Comparison of ENCODE assay signal across 14 cellular contexts in genomic region chr12:119082496-119082895, GRCh38.
A peak's percentile ranks its signal among the peaks of the same experiment; 100 is the strongest.
DNase-seq lines count a peak whose midpoint lies in the region; ATAC-seq and TF ChIP-seq lines count a peak whose summit lies in the region.
"Had no signal": no experiment of that assay in that cellular context is flagged by ENCODE, and none has a peak within 500 bp of the region (broad histone marks: within the 10 kb centered on the region; RNA-seq: fewer than 3 reads in every experiment).

No MANE protein-coding gene starts in this region.

- TF ChIP-seq CTCF in VCaP (conservative IDR thresholded peaks at IDR 0.05) (no peak), heart left ventricle (IDR thresholded peaks at IDR 0.05) (no peak), thyroid gland (IDR thresholded peaks at IDR 0.05) (no peak)

- no peak for TF ChIP-seq POLR2A in heart left ventricle (IDR thresholded peaks at IDR 0.05)
- TF ChIP-seq POLR2A in thyroid gland (IDR thresholded peaks at IDR 0.05), result no peak

- H3K27ac ChIP-seq in VCaP (peak overlapping the region; percentile 55), heart left ventricle (no peak overlapping the region), thyroid gland (no peak overlapping the region)

- H3K4me3 ChIP-seq in heart left ventricle (no peak overlapping the region), thyroid gland (replicated peaks in 1 of 3) (no peak overlapping the region)

- H3K27me3 ChIP-seq in heart left ventricle (peaks cover 0 to 20% (median 0%) of the 10 kb centered on the region in 9 donors), thyroid gland (no peaks in the 10 kb centered on the region)

- H3K36me3 ChIP-seq in heart left ventricle, result no peaks in the 10 kb centered on the region
- H3K36me3 ChIP-seq in thyroid gland, result no peaks in the 10 kb centered on the region

- WGBS in heart left ventricle, 4 donors, result 11 to 26% (median 21%) methylated on average over 3 to 4 of the region's 4 CpGs
- WGBS in thyroid gland, 2 donors, result 9 to 15% methylated on average over 4 of the region's 4 CpGs

- H3K4me1 ChIP-seq in heart left ventricle (peaks cover 0 to 7% (median 0%) of the 10 kb centered on the region in 12 donors), thyroid gland (peaks cover 3 to 7% of the 10 kb centered on the region in 2 donors)

- ATAC-seq in heart left ventricle (peak; percentile 92 to 99 (median 94)), GM21576 (IDR thresholded peaks at IDR 0.05; ENCODE audit: unreplicated experiment) (no peak), GM19397 (IDR thresholded peaks at IDR 0.05; ENCODE audit: unreplicated experiment) (no peak)
- ATAC-seq: activated naive CD8-positive, alpha-beta T cell treated with anti-CD3 and anti-CD28 coated beads, Interleukin-2, amount 50 U/mL, for 24 hours had no signal

- intact Hi-C loops in heart left ventricle (cut with DNase I), result no loop called here
- intact Hi-C loops in thyroid gland (cut with DNase I), result no loop called here

- DNase-seq in NCI-H2227 (lab: John Stamatoyannopoulos, UW; ENCODE audit: unreplicated experiment) (peak; percentile 13), NCI-H2227 treated with DMSO at 0.1 percent for 48 hours (lab: John Stamatoyannopoulos, UW) (no peak), heart left ventricle (peak; percentile 32 to 86 (median 83)), thyroid gland (peak; percentile 84 to 90), UCSD-AML1 (lab: John Stamatoyannopoulos, UW; ENCODE audit: unreplicated experiment) (no peak)
- DNase-seq: activated B cell treated with CpG ODN at 0.5 μM for 24 hours; activated naive CD8-positive, alpha-beta T cell treated with anti-CD3 and anti-CD28 coated beads, Interleukin-2, amount 50 U/mL, for 24 hours; DMS153; effector memory CD4-positive, alpha-beta T cell; islet precursor cell; NCI-H1930 had no signal

- H3K9me3 ChIP-seq in heart left ventricle, result no peaks in the 10 kb centered on the region
- no peaks in the 10 kb centered on the region for H3K9me3 ChIP-seq in thyroid gland

Comparison
In these comparisons a context has a peak if more than half of its experiments do, and no peak if none do; other contexts are left out.
1. DNase-seq: peak in NCI-H2227 (single experiment), heart left ventricle (5 of 5) and thyroid gland (2 of 2); none in NCI-H2227 treated with DMSO at 0.1 percent for 48 hours (single experiment) and UCSD-AML1 (single experiment).
2. ATAC-seq: peak in heart left ventricle (4 of 4); none in GM21576 (single experiment) and GM19397 (single experiment).